Comparison of ENCODE assay signal across 12 cellular contexts in the genomic region with DNA sequence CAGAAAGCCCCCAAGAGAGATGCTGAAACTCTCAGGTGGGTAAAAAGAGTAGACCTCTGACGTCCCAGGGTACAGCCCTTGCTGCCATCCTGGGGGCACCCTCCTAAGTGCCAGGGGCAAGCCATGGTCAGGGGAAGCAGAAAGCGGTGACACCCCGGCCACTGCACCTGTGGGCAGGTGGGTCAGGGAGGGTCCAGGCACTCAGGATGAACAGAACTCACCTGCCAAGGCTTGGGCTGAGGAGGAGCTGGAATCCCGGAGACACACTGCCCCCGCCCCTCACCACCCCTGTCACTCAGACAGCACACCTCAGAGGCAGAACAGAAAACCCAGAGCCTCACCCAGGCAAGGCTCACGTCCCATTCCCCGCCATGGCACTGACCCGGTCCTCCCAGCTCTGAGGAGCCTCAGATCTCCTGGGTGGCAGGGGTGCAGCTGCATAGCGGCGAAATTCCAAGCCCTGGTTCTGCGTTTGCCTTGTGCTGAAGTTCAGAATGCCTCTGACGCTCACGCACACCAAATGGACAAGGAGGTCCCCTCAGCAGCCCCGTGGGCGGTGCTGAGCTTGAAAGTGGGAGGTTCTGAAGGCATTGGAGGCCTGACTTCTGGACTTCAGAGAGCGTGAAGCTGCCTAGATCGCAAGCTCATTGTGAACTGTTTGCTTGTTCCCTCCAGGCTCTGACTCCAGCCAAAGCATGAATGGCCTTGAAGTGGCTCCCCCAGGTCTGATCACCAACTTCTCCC. TPM values are rescaled to one million over a fixed set of nuclear protein-coding genes. Genes with fewer than 3 reads are reported as not detected.
A peak's percentile ranks its signal among the peaks of the same experiment; 100 is the strongest.
DNase-seq lines count a peak whose midpoint lies in the region; ATAC-seq and TF ChIP-seq lines count a peak whose summit lies in the region.
"Had no signal": no experiment of that assay in that cellular context is flagged by ENCODE, and none has a peak within 500 bp of the region (broad histone marks: within the 10 kb centered on the region; RNA-seq: fewer than 3 reads in every experiment).

No MANE protein-coding gene starts in this region.

- H3K4me1 ChIP-seq in DND-41 (ENCODE audit: insufficient read depth, low read length) (peaks cover 62% of the 10 kb centered on the region), esophagus muscularis mucosa (peaks cover 96 to 100% (median 98%) of the 10 kb centered on the region in 4 donors)

- peak overlapping the region; percentile 51 for H3K9ac ChIP-seq in DND-41 (ENCODE audit: low read depth, low read length)

- H3K36me3 ChIP-seq in DND-41 (ENCODE audit: insufficient read depth, low read length) (no peaks in the 10 kb centered on the region), esophagus muscularis mucosa (peaks cover 0 to 66% (median 49%) of the 10 kb centered on the region in 4 donors)

- no peak for TF ChIP-seq POLR2A in esophagus muscularis mucosa (IDR thresholded peaks at IDR 0.05; ENCODE audit: low read depth)

- no peaks in the 10 kb centered on the region for H3K9me3 ChIP-seq in DND-41 (ENCODE audit: insufficient read depth, low read length, severe bottlenecking)
- H3K9me3 ChIP-seq in esophagus muscularis mucosa, result no peaks in the 10 kb centered on the region
- H3K9me3 ChIP-seq: Caco-2 had no signal

- ATAC-seq in DND-41 (ENCODE audit: insufficient read depth, low read depth) (no peak; the same call in 2 of the 3 replicates), HG03432 (IDR thresholded peaks at IDR 0.05; ENCODE audit: unreplicated experiment) (peak; percentile 14), omental fat pad (ENCODE audit: low FRiP score) (no peak), GM21576 (IDR thresholded peaks at IDR 0.05; ENCODE audit: unreplicated experiment) (no peak)

- no peak overlapping the region; the same call in 1 of the 2 replicates for H2AFZ ChIP-seq in DND-41 (ENCODE audit: low read depth, low read length)

- WGBS in esophagus muscularis mucosa, result 40% methylated on average over 1 of the region's 17 CpGs

- peak overlapping the region; percentile 56 for H3K4me2 ChIP-seq in DND-41 (ENCODE audit: insufficient read depth, low read length)

- intact Hi-C loops in esophagus muscularis mucosa (cut with DNase I), result loop anchor here (5.0 to 10.0 kb wide), 2 partner anchors 42 to 135 kb away; no protein-coding TSS in a partner anchor
- intact Hi-C loops in posterior vena cava (cut with DNase I), result no loop called here

- no peak for DNase-seq in DND-41
- no peak for DNase-seq in esophagus muscularis mucosa (ENCODE audit: extremely low spot score)
- DNase-seq in posterior vena cava (ENCODE audit: low spot score), result peak; percentile 76
- DNase-seq in stimulated activated CD8-positive, alpha-beta memory T cell treated with anti-CD3 and anti-CD28 coated beads, Interleukin-4, amount 100 ng/mL, for 48 hours, result no peak
- no peak for DNase-seq in omental fat pad (ENCODE audit: low spot score)
- no peak for DNase-seq in stimulated activated naive CD4-positive, alpha-beta T cell treated with Interleukin-2 at 50 U/mL for 16 hours (lab: John Stamatoyannopoulos, UW)

- H3K79me2 ChIP-seq in DND-41 (ENCODE audit: insufficient read depth, low read length), result no peaks in the 10 kb centered on the region

- H3K27me3 ChIP-seq in DND-41 (ENCODE audit: insufficient read depth, low read length, poor library complexity) (no peaks in the 10 kb centered on the region), esophagus muscularis mucosa (no peaks in the 10 kb centered on the region)

- no peak overlapping the region for H3K4me3 ChIP-seq in DND-41 (ENCODE audit: low read depth in 1 of 2, low read length in 2 of 2)
- H3K4me3 ChIP-seq in esophagus muscularis mucosa, result peak overlapping the region in 1 of 4 donors; percentile 10
- H3K4me3 ChIP-seq: skin epidermis had no signal

- no peaks in the 10 kb centered on the region for H4K20me1 ChIP-seq in DND-41 (ENCODE audit: insufficient read depth, low read length)

- TF ChIP-seq CTCF in DND-41 (IDR thresholded peaks at IDR 0.05; ENCODE audit: borderline replicate concordance, extremely low read depth, low read length, poor library complexity, severe bottlenecking) (no peak), esophagus muscularis mucosa (IDR thresholded peaks at IDR 0.05) (no peak), omental fat pad (IDR thresholded peaks at IDR 0.05) (no peak)

- no peak for TF ChIP-seq EP300 in esophagus muscularis mucosa (IDR thresholded peaks at IDR 0.05)

- peak overlapping the region; percentile 92 for H3K27ac ChIP-seq in DND-41 (ENCODE audit: low read length)
- peak overlapping the region; percentile 88 to 93 (median 92) for H3K27ac ChIP-seq in esophagus muscularis mucosa (replicated peaks in 1 of 4)

RNA-seq across cellular contexts. Expression of a gene that starts 4.3 kb away (rescaled TPM):
- total RNA-seq in esophagus muscularis mucosa (under 1 TPM in 1 of 4 donors, not detected in 3; 0.40 TPM), posterior vena cava (under 1 TPM in 1 of 2 donors, not detected in 1; 0.10 TPM), omental fat pad (not detected)
- total RNA-seq: Caco-2; dermis microvascular lymphatic vessel endothelial cell; T-helper 1 cell treated with Interleukin-12 subunit alpha and Interleukin-12 subunit beta and Interleukin-4 antibody, amounts not matched to agents 30 ng/mL and 1 ng/mL, for 36 hours had no signal

RNA-seq across cellular contexts. Expression of a gene that starts 25.1 kb away (rescaled TPM):
- total RNA-seq in esophagus muscularis mucosa (100 to 1,000 TPM in 3 of 4 donors, 10 to 100 TPM in 1; 99.2 to 342 (median 175) TPM), posterior vena cava (100 to 1,000 TPM; 210 to 235 TPM), omental fat pad (10 to 100 TPM in 3 of 4 donors, 1 to 10 TPM in 1; 9.7 to 97.3 (median 22.4) TPM)

RNA-seq across cellular contexts. Expression of a gene that starts 51.1 kb away (rescaled TPM):
- total RNA-seq in esophagus muscularis mucosa (10 to 100 TPM in 1 of 4 donors, 1 to 10 TPM in 3; 5.8 to 11.8 (median 9.4) TPM), posterior vena cava (1 to 10 TPM; 4.3 to 4.7 TPM), omental fat pad (10 to 100 TPM in 1 of 4 donors, 1 to 10 TPM in 3; 4.4 to 11.7 (median 5.1) TPM)
